ENCODE assay signal across 2 cellular contexts in the genomic region with DNA sequence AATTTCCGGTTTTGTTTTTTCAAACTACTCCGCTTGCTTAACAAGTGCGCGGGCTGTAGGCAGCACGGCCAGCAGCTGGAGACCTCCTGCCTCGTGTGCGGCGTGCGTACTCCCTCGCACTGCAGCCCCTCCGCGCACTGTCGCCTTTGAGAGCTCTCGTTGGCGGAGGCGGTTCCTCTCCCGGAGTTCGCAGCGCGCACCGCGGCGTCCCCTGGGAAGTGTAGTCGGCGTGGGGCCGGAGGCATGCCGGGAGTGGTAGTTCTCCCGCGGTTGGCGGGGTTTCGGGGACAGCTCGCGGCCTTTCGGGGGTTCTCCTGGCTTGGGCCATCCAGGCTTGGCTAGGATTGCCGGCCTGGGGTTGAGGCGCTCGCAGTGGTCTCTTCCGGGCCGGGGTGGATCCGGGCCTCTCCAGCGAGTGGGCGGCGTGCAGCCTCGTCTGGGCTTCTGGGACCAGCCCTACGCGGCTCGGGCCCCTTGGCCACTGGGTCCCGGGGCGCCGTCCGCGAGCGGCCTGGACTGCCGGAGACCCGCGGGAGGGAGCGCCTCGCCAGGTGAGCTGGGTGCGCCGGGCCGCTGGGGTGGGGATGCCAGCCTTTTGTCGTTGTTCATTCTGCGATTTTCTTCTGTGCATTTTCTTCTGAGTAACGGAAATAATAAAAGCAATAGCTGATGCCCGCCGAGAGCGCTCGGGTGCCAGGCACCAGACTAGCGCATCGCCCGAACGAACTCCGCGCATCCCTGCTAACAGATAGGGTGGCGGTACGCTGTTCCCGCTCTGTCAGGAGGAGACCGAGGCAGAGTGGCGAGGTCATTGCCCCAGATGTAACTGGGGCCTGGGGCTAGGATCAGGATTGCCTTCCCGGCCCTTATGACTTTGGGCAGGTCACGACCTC.
TF ChIP-seq lines count a peak whose summit lies in the region.

A gene (plus strand): TSS at position 258 of the 893 bp plus-strand sequence. CDS start 1,696 bp downstream, outside the sequence.

TF ChIP-seq in A549, 52 proteins besides CTCF, POLR2A, EP300 and RAD21 (continued from another document):
- TF ChIP-seq, protein P1, sequence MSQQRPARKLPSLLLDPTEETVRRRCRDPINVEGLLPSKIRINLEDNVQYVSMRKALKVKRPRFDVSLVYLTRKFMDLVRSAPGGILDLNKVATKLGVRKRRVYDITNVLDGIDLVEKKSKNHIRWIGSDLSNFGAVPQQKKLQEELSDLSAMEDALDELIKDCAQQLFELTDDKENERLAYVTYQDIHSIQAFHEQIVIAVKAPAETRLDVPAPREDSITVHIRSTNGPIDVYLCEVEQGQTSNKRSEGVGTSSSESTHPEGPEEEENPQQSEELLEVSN (IDR thresholded peaks at IDR 0.05; ENCODE audit: borderline replicate concordance, low read depth), result peak; percentile 95
- TF ChIP-seq RARB (CRISPR knock-in tag; IDR thresholded peaks at IDR 0.05) (no peak), JUNB (IDR thresholded peaks at IDR 0.05) (no peak), PHF8 (IDR thresholded peaks at IDR 0.05; ENCODE audit: borderline replicate concordance, low read depth) (peak; percentile 26; the same call in 1 of the 2 replicates), RCOR1 (IDR thresholded peaks at IDR 0.05; ENCODE audit: low read depth, low read length) (no peak)
- TF ChIP-seq, protein P2, sequence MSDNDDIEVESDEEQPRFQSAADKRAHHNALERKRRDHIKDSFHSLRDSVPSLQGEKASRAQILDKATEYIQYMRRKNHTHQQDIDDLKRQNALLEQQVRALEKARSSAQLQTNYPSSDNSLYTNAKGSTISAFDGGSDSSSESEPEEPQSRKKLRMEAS (IDR thresholded peaks at IDR 0.05), result peak; percentile 96

TF ChIP-seq in H1, 55 proteins besides CTCF, POLR2A, EP300 and RAD21 (continued from another document):
- TF ChIP-seq EZH2 (IDR thresholded peaks at IDR 0.05; ENCODE audit: low read depth, low read length, severe bottlenecking) (no peak), BRCA1 (IDR thresholded peaks at IDR 0.05; ENCODE audit: low read depth, low read length) (peak; percentile 42; the same call in 1 of the 2 replicates), KDM4A (IDR thresholded peaks at IDR 0.05; ENCODE audit: low read depth, low read length, severe bottlenecking) (peak; percentile 76), TAF1 (IDR thresholded peaks at IDR 0.05; ENCODE audit: low read depth, low read length) (peak; percentile 54), SRF (IDR thresholded peaks at IDR 0.05; ENCODE audit: low read depth, low read length) (no peak), TAF7 (optimal IDR thresholded peaks at IDR 0.05; ENCODE audit: borderline replicate concordance, low read depth, low read length) (no peak), SIN3A (conservative IDR thresholded peaks at IDR 0.05 in 1 of 2, IDR thresholded peaks at IDR 0.05 in 1 of 2; ENCODE audit: low read depth in 1 of 2, low read length in 2 of 2) (0 out of 4 replicates have a peak, but pooled peaks of 1 of the 2 experiments have one; percentile 47), SIX5 (IDR thresholded peaks at IDR 0.05; ENCODE audit: low read depth, low read length) (peak; percentile 71), CHD2 (IDR thresholded peaks at IDR 0.05; ENCODE audit: low read length) (peak; percentile 89), JUN (IDR thresholded peaks at IDR 0.05; ENCODE audit: low read depth, low read length) (no peak), NRF1 (IDR thresholded peaks at IDR 0.05; ENCODE audit: low read depth, low read length) (no peak), POLR2AphosphoS5 (IDR thresholded peaks at IDR 0.05; ENCODE audit: low read depth, low read length) (peak; percentile 39; the same call in 1 of the 2 replicates)
- TF ChIP-seq, protein P1 (IDR thresholded peaks at IDR 0.05), result peak; percentile 96
- TF ChIP-seq, protein P2 (IDR thresholded peaks at IDR 0.05), result peak; percentile 98
